In genomic region chr2:134460583-134460998, GRCh38 we compare ENCODE assay signal across 7 cellular contexts.
DNase-seq lines count a peak whose midpoint lies in the region; ATAC-seq and TF ChIP-seq lines count a peak whose summit lies in the region.

No MANE protein-coding gene starts in this region.

- POLR2A ChIA-PET in PC-9 (lab: Charles Lee; ENCODE audit: unreplicated experiment) = no interaction called here

- H4K20me1 ChIP-seq in PC-9 (ENCODE audit: insufficient read depth) = no peaks in the 10 kb centered on the region

- ATAC-seq in GM21526 (IDR thresholded peaks at IDR 0.05; ENCODE audit: low FRiP score, unreplicated experiment) = peak; percentile 79

- no peaks in the 10 kb centered on the region for H3K9me2 ChIP-seq in PC-9 (ENCODE audit: insufficient read depth)

- no peaks in the 10 kb centered on the region for H3K9me3 ChIP-seq in PC-9 (ENCODE audit: insufficient read depth, low read depth)

- H3K4me3 ChIP-seq in Jurkat, Clone E6-1 (ENCODE audit: low read length) = no peak overlapping the region
- H3K4me3 ChIP-seq in PC-9 (no peak overlapping the region), brain microvascular endothelial cell (ENCODE audit: low read depth, low read length) (no peak overlapping the region)

- no peaks in the 10 kb centered on the region for H3K36me3 ChIP-seq in PC-9 (ENCODE audit: low read depth)
- no peaks in the 10 kb centered on the region for H3K36me3 ChIP-seq in brain microvascular endothelial cell (replicated peaks)

- CTCF ChIA-PET in PC-9 (lab: Charles Lee) = interaction anchor here (1.0 kb wide), 2 partner anchors 29 to 438 kb away, joined by 3 to 4 read pairs; no protein-coding TSS in a partner anchor

- no TSS peak for BruUV-seq in PC-9 (replicated peaks; lab: Mats Ljungman, UMichigan)

- TF ChIP-seq CTCF in PC-9 (conservative IDR thresholded peaks at IDR 0.05) = peak; percentile 81
- TF ChIP-seq CTCF in brain microvascular endothelial cell (IDR thresholded peaks at IDR 0.05; ENCODE audit: low read depth, low read length, missing control alignments) = peak; percentile 79

- no peaks in the 10 kb centered on the region for H3K4me1 ChIP-seq in PC-9 (replicated peaks; ENCODE audit: insufficient read depth)

- no peak overlapping the region for H3K27ac ChIP-seq in PC-9
- no peak overlapping the region for H3K27ac ChIP-seq in brain microvascular endothelial cell

- H3F3A ChIP-seq in PC-9 (ENCODE audit: insufficient read depth, low read depth) = no peaks in the 10 kb centered on the region

- DNase-seq in GM03348 (ENCODE audit: low spot score) (peak; percentile 79), PC-9 (peak; percentile 55 to 67), brain microvascular endothelial cell (peak; percentile 34), iPS-NIHi11 (ENCODE audit: low spot score) (peak; percentile 86)
- peak; percentile 51 for DNase-seq in Jurkat, Clone E6-1 (ENCODE audit: low read depth, low spot score)
- peak; percentile 22 for DNase-seq in stimulated activated CD4-positive, alpha-beta T cell treated with anti-CD3 and anti-CD28 coated beads, Interleukin-4, amount 100 ng/mL, for 24 hours

- H2AFZ ChIP-seq in PC-9 = no peak overlapping the region

- H3K27me3 ChIP-seq in PC-9 (ENCODE audit: insufficient read depth, low read depth) = no peaks in the 10 kb centered on the region
- no peaks in the 10 kb centered on the region for H3K27me3 ChIP-seq in brain microvascular endothelial cell (replicated peaks)

- intact Hi-C loops in PC-9 (cut with micrococcal nuclease; ENCODE audit: unreplicated experiment) = loop anchor here (1.0 to 10.0 kb wide), 3 partner anchors 438 to 1254 kb away; no protein-coding TSS in a partner anchor

- in situ Hi-C loops in brain microvascular endothelial cell (cut with HindIII; ENCODE audit: low pct_ligation_motif_present, low sequenced_read_pairs) = no loop called here

- no peak overlapping the region for H3K4me2 ChIP-seq in PC-9

- H3K79me2 ChIP-seq in PC-9 (ENCODE audit: low read depth) = no peaks in the 10 kb centered on the region

Comparison
In these comparisons a context has a peak if more than half of its experiments do, and no peak if none do; other contexts are left out.
1. DNase-seq: peak in every context shown above with its lines; median percentile 86 in iPS-NIHi11; 79 in GM03348; 61 in PC-9; 51 in Jurkat, Clone E6-1; 34 in brain microvascular endothelial cell; 22 in stimulated activated CD4-positive, alpha-beta T cell treated with anti-CD3 and anti-CD28 coated beads, Interleukin-4, amount 100 ng/mL, for 24 hours.